In genomic region chr7:140262242-140262903, GRCh38 we compare ENCODE assay signal across 20 cellular contexts.
DNase-seq lines count a peak whose midpoint lies in the region; ATAC-seq, FAIRE-seq and TF ChIP-seq lines count a peak whose summit lies in the region.
"Had no signal": no experiment of that assay in that cellular context is flagged by ENCODE, and none has a peak within 500 bp of the region (broad histone marks: within the 10 kb centered on the region; RNA-seq: fewer than 3 reads in every experiment).

No MANE protein-coding gene starts in this region.

- TF ChIP-seq CTCF in bronchial epithelial cell (IDR thresholded peaks at IDR 0.05; ENCODE audit: insufficient read depth, low read length, severe bottlenecking), result no peak

- H3K4me3 Mint-ChIP-seq in activated CD4-positive, alpha-beta T cell treated with anti-CD3 and anti-CD28 coated beads, Interleukin-2, amount 10 ng/mL, durations not matched to agents 7 days and 5 days, result no peak overlapping the region
- H3K4me3 Mint-ChIP-seq in stimulated activated naive CD8-positive, alpha-beta T cell treated with anti-CD3 and anti-CD28 coated beads, Interleukin-15, Interleukin-2, amounts not matched to agents 100 ng/mL and 50 ng/mL, for 24 hours, result peak overlapping the region; percentile 14
- H3K4me3 Mint-ChIP-seq: CD14-positive monocyte, neural progenitor cell had no signal

- H3K27ac Mint-ChIP-seq in activated CD4-positive, alpha-beta T cell treated with anti-CD3 and anti-CD28 coated beads, Interleukin-2, amount 10 ng/mL, durations not matched to agents 7 days and 5 days, result peak overlapping the region; percentile 88
- peak overlapping the region; percentile 67 for H3K27ac Mint-ChIP-seq in stimulated activated naive CD8-positive, alpha-beta T cell treated with anti-CD3 and anti-CD28 coated beads, Interleukin-15, Interleukin-2, amounts not matched to agents 100 ng/mL and 50 ng/mL, for 24 hours

- H3K36me3 ChIP-seq in bronchial epithelial cell (ENCODE audit: control insufficient read depth, insufficient read depth, low read length), result no peaks in the 10 kb centered on the region
- H3K36me3 ChIP-seq: cardiac muscle cell, neural progenitor cell, transverse colon had no signal

- no peaks in the 10 kb centered on the region for H3K36me3 Mint-ChIP-seq in activated CD4-positive, alpha-beta T cell treated with anti-CD3 and anti-CD28 coated beads, Interleukin-2, amount 10 ng/mL, durations not matched to agents 7 days and 5 days (ENCODE audit: low read depth)
- peaks cover 1% of the 10 kb centered on the region for H3K36me3 Mint-ChIP-seq in stimulated activated naive CD8-positive, alpha-beta T cell treated with anti-CD3 and anti-CD28 coated beads, Interleukin-15, Interleukin-2, amounts not matched to agents 100 ng/mL and 50 ng/mL, for 24 hours (ENCODE audit: low read depth)
- H3K36me3 Mint-ChIP-seq: neural progenitor cell had no signal

- H3K4me1 Mint-ChIP-seq in activated CD4-positive, alpha-beta T cell treated with anti-CD3 and anti-CD28 coated beads, Interleukin-2, amount 10 ng/mL, durations not matched to agents 7 days and 5 days, result peaks cover 39% of the 10 kb centered on the region
- H3K4me1 Mint-ChIP-seq in stimulated activated naive CD8-positive, alpha-beta T cell treated with anti-CD3 and anti-CD28 coated beads, Interleukin-15, Interleukin-2, amounts not matched to agents 100 ng/mL and 50 ng/mL, for 24 hours (ENCODE audit: low read depth), result peaks cover 43% of the 10 kb centered on the region

- no peak overlapping the region for H3K4me3 ChIP-seq in bronchial epithelial cell (ENCODE audit: low read depth, low read length)
- H3K4me3 ChIP-seq: cardiac muscle cell, neural progenitor cell, transverse colon had no signal

- H3K27me3 Mint-ChIP-seq in activated CD4-positive, alpha-beta T cell treated with anti-CD3 and anti-CD28 coated beads, Interleukin-2, amount 10 ng/mL, durations not matched to agents 7 days and 5 days, result no peaks in the 10 kb centered on the region
- H3K27me3 Mint-ChIP-seq in stimulated activated naive CD8-positive, alpha-beta T cell treated with anti-CD3 and anti-CD28 coated beads, Interleukin-15, Interleukin-2, amounts not matched to agents 100 ng/mL and 50 ng/mL, for 24 hours, result no peaks in the 10 kb centered on the region

- peaks cover 2% of the 10 kb centered on the region for H3K27me3 ChIP-seq in bronchial epithelial cell (ENCODE audit: control insufficient read depth, insufficient read depth, low read length)
- H3K27me3 ChIP-seq: cardiac muscle cell, neural progenitor cell, transverse colon had no signal

- FAIRE-seq in bronchial epithelial cell (lab: Jason Lieb, UNC), result no peak

- peaks cover 15% of the 10 kb centered on the region for H3K9me3 Mint-ChIP-seq in activated CD4-positive, alpha-beta T cell treated with anti-CD3 and anti-CD28 coated beads, Interleukin-2, amount 10 ng/mL, durations not matched to agents 7 days and 5 days
- H3K9me3 Mint-ChIP-seq in stimulated activated naive CD8-positive, alpha-beta T cell treated with anti-CD3 and anti-CD28 coated beads, Interleukin-15, Interleukin-2, amounts not matched to agents 100 ng/mL and 50 ng/mL, for 24 hours, result no peaks in the 10 kb centered on the region

- POLR2A ChIA-PET in activated CD4-positive, alpha-beta T cell treated with anti-CD3 and anti-CD28 coated beads, Interleukin-2, amount 10 ng/mL, durations not matched to agents 7 days and 5 days (lab: Charles Lee), result no interaction called here

- CTCF ChIA-PET in activated CD4-positive, alpha-beta T cell treated with anti-CD3 and anti-CD28 coated beads, Interleukin-2, amount 10 ng/mL, durations not matched to agents 7 days and 5 days (lab: Charles Lee), result interaction anchor here (0.6 to 3.9 kb wide), 9 partner anchors 9 to 415 kb away, joined by 3 to 34 read pairs (median 3); partner anchors contain the start of gene KDM7A

- ATAC-seq in stimulated activated naive CD8-positive, alpha-beta T cell treated with anti-CD3 and anti-CD28 coated beads, Interleukin-15, Interleukin-2, amounts not matched to agents 100 U/mL and 50 U/mL, for 24 hours, result no peak
- ATAC-seq in HG02870 (IDR thresholded peaks at IDR 0.05; ENCODE audit: unreplicated experiment), result no peak
- no peak for ATAC-seq in HG03565 (IDR thresholded peaks at IDR 0.05; ENCODE audit: unreplicated experiment)
- ATAC-seq: esophagus mucosa had no signal

- DNase-seq in activated CD4-positive, alpha-beta T cell treated with anti-CD3 and anti-CD28 coated beads, Interleukin-2, amount 10 ng/mL, durations not matched to agents 7 days and 5 days, result no peak
- no peak for DNase-seq in activated CD4-positive, alpha-beta T cell treated with anti-CD3 and anti-CD28 coated beads for 1 hour
- no peak for DNase-seq in stimulated activated naive CD8-positive, alpha-beta T cell treated with anti-CD3 and anti-CD28 coated beads, Interleukin-15, Interleukin-2, amounts not matched to agents 100 U/mL and 50 U/mL, for 24 hours
- DNase-seq in bronchial epithelial cell (ENCODE audit: low read depth) (peak; percentile 13), amniotic stem cell (lab: John Stamatoyannopoulos, UW) (no peak)
- DNase-seq: DMS79, Kasumi-1, left colon, NCI-H1436, NCI-H2171 treated with DMSO at 0.1 percent for 48 hours, NCI-H748 treated with DMSO at 0.1 percent for 48 hours, T1000, transverse colon had no signal
